In the genomic region with DNA sequence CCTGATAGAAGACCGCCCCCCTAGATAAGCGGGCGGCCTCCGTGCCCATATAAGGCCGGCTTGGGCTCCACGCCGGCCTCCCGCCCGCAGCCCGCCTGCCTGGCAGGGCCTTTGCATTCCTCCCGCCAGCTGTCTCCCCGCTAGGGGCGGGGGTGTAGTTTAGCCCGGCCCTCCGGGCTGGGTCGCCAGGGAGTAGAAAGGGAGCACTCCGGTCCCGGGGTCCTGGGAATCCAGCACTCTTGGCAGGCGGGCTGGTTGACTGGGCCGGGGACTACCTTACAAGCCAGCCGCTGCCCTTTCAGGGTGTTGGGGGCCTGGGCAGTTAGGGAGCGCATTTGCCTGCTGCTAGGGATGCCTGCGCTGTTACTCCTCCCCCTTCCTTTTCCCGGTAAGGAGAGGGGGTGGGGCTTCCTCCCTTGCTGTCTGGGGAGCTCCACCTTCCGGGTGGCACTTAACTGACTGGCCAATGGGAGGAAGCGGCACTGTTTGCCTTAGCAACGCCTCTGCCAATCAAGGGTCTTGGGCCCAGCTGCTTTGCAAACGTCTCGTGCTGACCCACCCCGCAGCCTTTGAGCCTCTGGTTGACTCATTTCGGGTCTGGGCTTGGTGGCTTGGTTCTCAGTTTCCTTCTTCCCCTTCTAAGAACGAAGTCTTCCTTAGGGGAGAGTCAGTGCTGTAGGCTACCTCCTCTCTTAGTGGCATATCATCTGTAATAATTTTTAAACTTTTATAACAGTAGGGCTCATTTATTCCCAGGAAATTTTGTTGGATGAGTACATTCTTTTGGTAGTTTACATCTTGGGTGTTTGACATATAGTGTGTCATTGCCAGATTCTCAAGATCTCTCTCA, we compare ENCODE assay signal across 8 cellular contexts. TPM values are rescaled to one million over a fixed set of nuclear protein-coding genes. Genes with fewer than 3 reads are reported as not detected.
DNase-seq lines count a peak whose midpoint lies in the region; ATAC-seq lines count a peak whose summit lies in the region.

No MANE protein-coding gene starts in this region.

- DNase-seq in EH (ENCODE audit: low read depth) (peak; percentile 100), GOT3 (lab: John Stamatoyannopoulos, UW) (peak; percentile 87), LHCN-M2 (ENCODE audit: low read depth) (peak; percentile 99), RPMI8226 (peak; percentile 97), fibroblast of peridontal ligament (ENCODE audit: extremely low read depth) (peak; percentile 99)
- DNase-seq in activated T-helper 9 cell treated with anti-CD3 and anti-CD28 coated beads, Interleukin-2, amount 50 U/mL, for 16 hours (ENCODE audit: low read depth), result peak; percentile 87
- DNase-seq in naive thymus-derived CD8-positive, alpha-beta T cell, result peak; percentile 70 to 97 (median 88)
- DNase-seq in stimulated activated naive B cell treated with anti-CD40 and anti-IgM and Interleukin-4, amounts not matched to agents 10 μg/mL and 1 μg/mL and 100 μg/mL, for 72 hours, result peak; percentile 96

- peak overlapping the region; percentile 69 to 98 (median 94) for H3K4me3 Mint-ChIP-seq in naive thymus-derived CD8-positive, alpha-beta T cell
- H3K4me3 Mint-ChIP-seq in stimulated activated naive B cell treated with anti-CD40 and anti-IgM and Interleukin-4, amounts not matched to agents 10 μg/mL and 1 μg/mL and 100 μg/mL, for 72 hours, result peak overlapping the region; percentile 75 to 80

- no peaks in the 10 kb centered on the region for H3K9me3 Mint-ChIP-seq in naive thymus-derived CD8-positive, alpha-beta T cell
- H3K9me3 Mint-ChIP-seq in stimulated activated naive B cell treated with anti-CD40 and anti-IgM and Interleukin-4, amounts not matched to agents 10 μg/mL and 1 μg/mL and 100 μg/mL, for 72 hours, result no peaks in the 10 kb centered on the region

- peaks cover 0 to 44% (median 7%) of the 10 kb centered on the region in 3 donors for H3K36me3 Mint-ChIP-seq in naive thymus-derived CD8-positive, alpha-beta T cell
- peaks cover 26 to 60% of the 10 kb centered on the region in 2 donors for H3K36me3 Mint-ChIP-seq in stimulated activated naive B cell treated with anti-CD40 and anti-IgM and Interleukin-4, amounts not matched to agents 10 μg/mL and 1 μg/mL and 100 μg/mL, for 72 hours

- H3K27ac Mint-ChIP-seq in naive thymus-derived CD8-positive, alpha-beta T cell, result peak overlapping the region; percentile 87 to 99 (median 96)
- peak overlapping the region; percentile 88 for H3K27ac Mint-ChIP-seq in stimulated activated naive B cell treated with anti-CD40 and anti-IgM and Interleukin-4, amounts not matched to agents 10 μg/mL and 1 μg/mL and 100 μg/mL, for 72 hours

- peaks cover 0 to 2% (median 0%) of the 10 kb centered on the region in 5 donors for H3K27me3 Mint-ChIP-seq in naive thymus-derived CD8-positive, alpha-beta T cell
- no peaks in the 10 kb centered on the region for H3K27me3 Mint-ChIP-seq in stimulated activated naive B cell treated with anti-CD40 and anti-IgM and Interleukin-4, amounts not matched to agents 10 μg/mL and 1 μg/mL and 100 μg/mL, for 72 hours

- H3K4me1 Mint-ChIP-seq in naive thymus-derived CD8-positive, alpha-beta T cell, result peaks cover 24 to 58% (median 48%) of the 10 kb centered on the region in 4 donors
- peaks cover 36 to 53% of the 10 kb centered on the region in 2 donors for H3K4me1 Mint-ChIP-seq in stimulated activated naive B cell treated with anti-CD40 and anti-IgM and Interleukin-4, amounts not matched to agents 10 μg/mL and 1 μg/mL and 100 μg/mL, for 72 hours

- peak; percentile 58 to 59 for ATAC-seq in naive thymus-derived CD8-positive, alpha-beta T cell
- peak; percentile 77 to 81 for ATAC-seq in stimulated activated naive B cell treated with anti-CD40 and anti-IgM and Interleukin-4, amounts not matched to agents 10 μg/mL and 1 μg/mL and 100 μg/mL, for 72 hours (replicated peaks)

- POLR2A ChIA-PET in naive thymus-derived CD8-positive, alpha-beta T cell (lab: Charles Lee), result interaction anchor here (0.6 to 4.9 kb wide), 13 partner anchors 8 to 427 kb away, joined by 3 to 33 read pairs (median 4); a partner anchor contains a TSS

RNA-seq across cellular contexts. Expression of a gene that starts 3.4 kb away (rescaled TPM):
- total RNA-seq in LHCN-M2 (2014; rRNA removed), result 29.5 and 36.5 TPM in 2 replicates
- 27.1 TPM for polyA plus RNA-seq in LHCN-M2 (2012)
- total RNA-seq in naive thymus-derived CD8-positive, alpha-beta T cell, result 10 to 100 TPM; 26.5 to 27.3 TPM
- polyA plus RNA-seq in naive thymus-derived CD8-positive, alpha-beta T cell, result 1 to 10 TPM; 3.9 to 6.9 (median 5.2) TPM

RNA-seq across cellular contexts. Expression of a gene that starts 7.5 kb away (rescaled TPM):
- 25.7 and 26.8 TPM in 2 replicates for total RNA-seq in LHCN-M2 (2014; rRNA removed)
- 17.2 TPM for polyA plus RNA-seq in LHCN-M2 (2012)
- 100 to 1,000 TPM; 101 to 110 TPM for total RNA-seq in naive thymus-derived CD8-positive, alpha-beta T cell
- 10 to 100 TPM in 2 of 3 donors, 1 to 10 TPM in 1; 6.8 to 10.4 (median 10.3) TPM for polyA plus RNA-seq in naive thymus-derived CD8-positive, alpha-beta T cell

RNA-seq across cellular contexts. Expression of a gene that starts 54.8 kb away (rescaled TPM):
- 102 and 103 TPM in 2 replicates for total RNA-seq in LHCN-M2 (2014; rRNA removed)
- polyA plus RNA-seq in LHCN-M2 (2012), result 76.0 TPM
- 10 to 100 TPM; 45.9 to 53.8 TPM for total RNA-seq in naive thymus-derived CD8-positive, alpha-beta T cell
- 100 to 1,000 TPM; 109 to 173 (median 121) TPM for polyA plus RNA-seq in naive thymus-derived CD8-positive, alpha-beta T cell

Comparison
In these comparisons a context has a peak if more than half of its experiments do, and no peak if none do; other contexts are left out.
1. Peak in every context shown above with its lines: DNase-seq and ATAC-seq.